27 cellular contexts compared by ENCODE assay signal in the genomic region with DNA sequence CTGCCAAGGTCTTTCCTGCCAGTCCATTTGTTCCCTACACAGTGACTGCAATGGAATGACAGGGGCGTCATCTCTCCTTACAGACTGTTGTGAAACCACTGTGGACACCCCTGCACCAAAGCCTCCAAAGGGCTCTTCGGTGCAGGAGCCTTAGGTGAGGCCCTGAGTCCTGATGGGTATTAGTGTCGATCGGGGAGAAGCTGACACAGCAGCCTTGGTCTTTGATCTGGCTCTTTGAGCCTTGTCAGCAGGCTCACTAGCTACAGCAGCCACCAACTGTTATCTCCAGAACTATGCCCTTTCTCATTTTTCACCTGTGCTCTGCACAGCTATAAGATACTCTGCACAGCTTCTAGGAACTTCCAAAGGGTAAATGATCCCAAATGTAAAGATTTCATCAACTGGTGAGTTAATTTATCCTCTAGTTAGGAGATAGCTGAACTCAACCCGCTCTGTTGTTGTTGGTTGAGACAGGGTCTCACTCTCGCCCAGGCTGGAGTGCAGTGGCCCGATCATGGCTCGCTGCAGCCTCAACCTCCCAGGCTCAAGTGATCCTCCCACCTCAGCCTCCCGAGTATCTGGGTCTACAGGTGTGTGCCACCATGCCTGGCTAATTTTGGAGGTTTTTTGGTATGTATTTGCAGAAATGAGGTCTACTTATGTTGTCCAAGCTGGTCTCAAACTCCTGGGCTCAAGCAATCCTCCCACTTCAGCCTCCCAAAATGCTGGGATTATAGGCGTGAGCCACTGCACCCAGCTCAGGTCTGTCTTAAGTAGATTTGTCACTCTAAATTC. TPM values are rescaled to one million over a fixed set of nuclear protein-coding genes. Genes with fewer than 3 reads are reported as not detected.
DNase-seq lines count a peak whose midpoint lies in the region; ATAC-seq and TF ChIP-seq lines count a peak whose summit lies in the region.
"Had no signal": no experiment of that assay in that cellular context is flagged by ENCODE, and none has a peak within 500 bp of the region (broad histone marks: within the 10 kb centered on the region; RNA-seq: fewer than 3 reads in every experiment).

No MANE protein-coding gene starts in this region.

- H3K9me3 ChIP-seq in body of pancreas = no peaks in the 10 kb centered on the region
- H3K9me3 ChIP-seq: prostate gland, uterus had no signal

- H3K27ac ChIP-seq in KMS-11 = peak overlapping the region; percentile 39; the same call in 1 of the 2 replicates
- H3K27ac ChIP-seq in body of pancreas = peak overlapping the region in 3 of 4 donors; percentile 51 to 68 (median 59)

- H3K9me3 Mint-ChIP-seq in nephron = no peaks in the 10 kb centered on the region
- H3K9me3 Mint-ChIP-seq: endodermal cell, naive B cell had no signal

- DNase-seq in ELF-1 (ENCODE audit: low read depth, low spot score) (peak; percentile 22), body of pancreas (peak in 2 of 4 donors; percentile 19 to 21), nucleus accumbens (lab: John Stamatoyannopoulos, UW) (no peak), Kasumi-1 (lab: John Stamatoyannopoulos, UW) (no peak)
- DNase-seq: activated CD4-positive, CD25-positive, alpha-beta regulatory T cell treated with anti-CD3 and anti-CD28 coated beads, Interleukin-2, amount 50 U/mL, for 72 hours; activated CD8-positive, alpha-beta T cell treated with anti-CD3 and anti-CD28 coated beads, Interleukin-2, amount 10 ng/mL, durations not matched to agents 7 days and 5 days; activated gamma-delta T cell treated with Interleukin-2 at 50 U/mL for 16 hours; activated T-cell treated with anti-CD3 and anti-CD28 coated beads, Interleukin-2, amount 50 U/mL, for 1 hour; C1 segment of cervical spinal cord; endodermal cell; Karpas-422; mesenchymal stem cell; naive B cell; NCI-H526; substantia nigra; SW 1271 had no signal

- peak overlapping the region; percentile 30 for H2AFZ ChIP-seq in KMS-11 (ENCODE audit: low read depth)

- peaks cover 7% of the 10 kb centered on the region for H3K27me3 Mint-ChIP-seq in nephron (ENCODE audit: low read depth)

- no peak for TF ChIP-seq POLR2A in body of pancreas (IDR thresholded peaks at IDR 0.05)

- peaks cover 22% of the 10 kb centered on the region for H3K4me1 Mint-ChIP-seq in nephron

- H3K36me3 ChIP-seq in KMS-11 (ENCODE audit: insufficient read depth) = no peaks in the 10 kb centered on the region
- no peaks in the 10 kb centered on the region for H3K36me3 ChIP-seq in body of pancreas (replicated peaks in 1 of 2; ENCODE audit: insufficient read depth in 1 of 2, low read depth in 2 of 2)
- H3K36me3 ChIP-seq: prostate gland, uterus had no signal

- no peaks in the 10 kb centered on the region for H4K20me1 ChIP-seq in KMS-11 (ENCODE audit: insufficient read depth)

- peak overlapping the region in 2 of 3 experiments; percentile 15 to 51 for H3K27ac Mint-ChIP-seq in nephron
- H3K27ac Mint-ChIP-seq: activated CD8-positive, alpha-beta T cell treated with anti-CD3 and anti-CD28 coated beads, Interleukin-2, amount 10 ng/mL, durations not matched to agents 7 days and 5 days; endodermal cell had no signal

- no peak overlapping the region for H3K9ac ChIP-seq in KMS-11

- H3K4me3 ChIP-seq in KMS-11 (IDR thresholded peaks at IDR 0.05; ENCODE audit: insufficient read depth, low read depth, low read length) = no peak overlapping the region
- H3K4me3 ChIP-seq in body of pancreas = no peak overlapping the region
- H3K4me3 ChIP-seq: coronary artery, prostate gland, uterus had no signal

- H3K4me1 ChIP-seq in KMS-11 (ENCODE audit: low read depth, poor library complexity, severe bottlenecking) (peaks cover 50% of the 10 kb centered on the region), body of pancreas (peaks cover 46% of the 10 kb centered on the region)
- H3K4me1 ChIP-seq: uterus had no signal

- no peak for ATAC-seq in body of pancreas
- ATAC-seq in HG03571 (IDR thresholded peaks at IDR 0.05; ENCODE audit: unreplicated experiment) = no peak
- no peak; the same call in 2 of the 3 replicates for ATAC-seq in SK-N-SH treated with all-trans-retinoic acid at 6 μM for 48 hours
- ATAC-seq: activated CD8-positive, alpha-beta T cell treated with anti-CD3 and anti-CD28 coated beads, Interleukin-2, amount 10 ng/mL, durations not matched to agents 7 days and 5 days had no signal

- H3K4me2 ChIP-seq in KMS-11 = peak overlapping the region; percentile 48

- no peak for TF ChIP-seq CTCF in KMS-11 (conservative IDR thresholded peaks at IDR 0.05; ENCODE audit: low read depth, low read length)
- TF ChIP-seq CTCF in body of pancreas (IDR thresholded peaks at IDR 0.05) = no peak
- no peak for TF ChIP-seq CTCF in nephron (IDR thresholded peaks at IDR 0.05; ENCODE audit: unreplicated experiment in 3 of 3)

- 65 to 67% methylated on average over 9 to 10 of the region's 10 CpGs for WGBS in body of pancreas, 2 donors

- no peaks in the 10 kb centered on the region for H3K36me3 Mint-ChIP-seq in nephron (ENCODE audit: low read depth)
- H3K36me3 Mint-ChIP-seq: naive B cell had no signal

- H3K4me3 Mint-ChIP-seq in nephron = no peak overlapping the region
- H3K4me3 Mint-ChIP-seq: activated CD8-positive, alpha-beta T cell treated with anti-CD3 and anti-CD28 coated beads, Interleukin-2, amount 10 ng/mL, durations not matched to agents 7 days and 5 days; endodermal cell; naive B cell had no signal

- intact Hi-C loops in body of pancreas (cut with DNase I) = no loop called here

- H3K79me2 ChIP-seq in KMS-11 (ENCODE audit: insufficient read depth, low read depth) = no peaks in the 10 kb centered on the region

- H3K27me3 ChIP-seq in KMS-11 (ENCODE audit: insufficient read depth, low read depth) = no peaks in the 10 kb centered on the region
- no peaks in the 10 kb centered on the region for H3K27me3 ChIP-seq in body of pancreas
- H3K27me3 ChIP-seq: uterus had no signal

TF ChIP-seq in SK-N-SH treated with all-trans-retinoic acid at 6 μM for 48 hours, 23 proteins besides CTCF, POLR2A, EP300 and RAD21:
- TF ChIP-seq ZNF8 (CRISPR knock-in tag; IDR thresholded peaks at IDR 0.05) = no peak
- TF ChIP-seq, protein P1, sequence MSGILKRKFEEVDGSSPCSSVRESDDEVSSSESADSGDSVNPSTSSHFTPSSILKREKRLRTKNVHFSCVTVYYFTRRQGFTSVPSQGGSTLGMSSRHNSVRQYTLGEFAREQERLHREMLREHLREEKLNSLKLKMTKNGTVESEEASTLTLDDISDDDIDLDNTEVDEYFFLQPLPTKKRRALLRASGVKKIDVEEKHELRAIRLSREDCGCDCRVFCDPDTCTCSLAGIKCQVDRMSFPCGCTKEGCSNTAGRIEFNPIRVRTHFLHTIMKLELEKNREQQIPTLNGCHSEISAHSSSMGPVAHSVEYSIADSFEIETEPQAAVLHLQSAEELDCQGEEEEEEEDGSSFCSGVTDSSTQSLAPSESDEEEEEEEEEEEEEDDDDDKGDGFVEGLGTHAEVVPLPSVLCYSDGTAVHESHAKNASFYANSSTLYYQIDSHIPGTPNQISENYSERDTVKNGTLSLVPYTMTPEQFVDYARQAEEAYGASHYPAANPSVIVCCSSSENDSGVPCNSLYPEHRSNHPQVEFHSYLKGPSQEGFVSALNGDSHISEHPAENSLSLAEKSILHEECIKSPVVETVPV (CRISPR knock-in tag; IDR thresholded peaks at IDR 0.05) = no peak
- TF ChIP-seq, protein P2, sequence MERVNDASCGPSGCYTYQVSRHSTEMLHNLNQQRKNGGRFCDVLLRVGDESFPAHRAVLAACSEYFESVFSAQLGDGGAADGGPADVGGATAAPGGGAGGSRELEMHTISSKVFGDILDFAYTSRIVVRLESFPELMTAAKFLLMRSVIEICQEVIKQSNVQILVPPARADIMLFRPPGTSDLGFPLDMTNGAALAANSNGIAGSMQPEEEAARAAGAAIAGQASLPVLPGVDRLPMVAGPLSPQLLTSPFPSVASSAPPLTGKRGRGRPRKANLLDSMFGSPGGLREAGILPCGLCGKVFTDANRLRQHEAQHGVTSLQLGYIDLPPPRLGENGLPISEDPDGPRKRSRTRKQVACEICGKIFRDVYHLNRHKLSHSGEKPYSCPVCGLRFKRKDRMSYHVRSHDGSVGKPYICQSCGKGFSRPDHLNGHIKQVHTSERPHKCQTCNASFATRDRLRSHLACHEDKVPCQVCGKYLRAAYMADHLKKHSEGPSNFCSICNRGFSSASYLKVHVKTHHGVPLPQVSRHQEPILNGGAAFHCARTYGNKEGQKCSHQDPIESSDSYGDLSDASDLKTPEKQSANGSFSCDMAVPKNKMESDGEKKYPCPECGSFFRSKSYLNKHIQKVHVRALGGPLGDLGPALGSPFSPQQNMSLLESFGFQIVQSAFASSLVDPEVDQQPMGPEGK (CRISPR knock-in tag; IDR thresholded peaks at IDR 0.05; ENCODE audit: borderline replicate concordance) = no peak
- no peak for TF ChIP-seq TCF4 (CRISPR knock-in tag; IDR thresholded peaks at IDR 0.05; ENCODE audit: borderline replicate concordance)

RNA-seq across cellular contexts. Expression of a gene that starts 19.7 kb away (rescaled TPM):
- total RNA-seq in body of pancreas = 1 to 10 TPM in 1 of 2 donors, not detected in 1; 2.6 TPM
- total RNA-seq: activated CD8-positive, alpha-beta T cell treated with anti-CD3 and anti-CD28 coated beads, Interleukin-2, amount 10 ng/mL, durations not matched to agents 7 days and 5 days; endodermal cell; glomerular endothelial cell; HT-29; kidney epithelial cell; prostate gland; Right ventricle myocardium superior; uterus had no signal

RNA-seq across cellular contexts. Expression of a gene that starts 44.0 kb away (rescaled TPM):
- total RNA-seq in body of pancreas = 10 to 100 TPM; 44.5 to 51.9 TPM

RNA-seq across cellular contexts. Expression of a gene that starts 59.6 kb away (rescaled TPM):
- under 1 TPM in 1 of 2 donors, not detected in 1; 0.52 TPM for total RNA-seq in body of pancreas
